In the genomic region with DNA sequence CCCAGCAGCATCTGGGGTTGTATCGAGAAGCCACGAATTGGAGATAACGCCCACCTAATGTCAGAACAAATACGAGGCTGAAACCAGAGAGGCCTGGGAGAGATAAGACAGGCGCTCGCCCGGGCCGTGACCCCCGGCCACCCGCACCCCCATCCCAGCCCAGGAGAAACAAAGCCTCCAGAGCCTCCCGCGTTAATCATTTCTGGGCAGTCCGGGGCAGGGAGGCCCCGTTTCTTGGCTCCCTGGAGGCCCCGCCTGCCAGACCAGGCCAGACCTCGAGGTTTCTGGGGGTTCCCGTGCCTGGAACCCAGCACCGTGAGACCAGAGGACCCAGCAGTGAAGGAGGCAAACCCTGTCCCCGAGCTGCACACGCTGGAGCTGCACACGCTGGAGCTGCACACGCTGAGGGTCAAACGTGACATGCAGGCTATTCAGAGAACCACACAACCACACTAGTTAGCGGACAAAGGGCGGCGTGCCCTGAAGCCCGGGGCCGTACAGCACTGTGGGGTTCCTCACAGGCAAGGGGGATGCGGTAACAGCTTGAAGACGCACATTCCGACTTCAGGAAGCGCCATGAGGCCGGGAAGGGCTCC, we compare ENCODE assay signal across 1 cellular context.
TF ChIP-seq lines count a peak whose summit lies in the region.

No MANE protein-coding gene starts in this region.

TF ChIP-seq in IMR-90, 13 proteins besides CTCF, POLR2A, EP300 and RAD21:
- TF ChIP-seq SMC3 (IDR thresholded peaks at IDR 0.05; ENCODE audit: low read depth, low read length) (no peak), BHLHE40 (IDR thresholded peaks at IDR 0.05; ENCODE audit: low read depth, low read length) (no peak), RCOR1 (IDR thresholded peaks at IDR 0.05; ENCODE audit: insufficient replicate concordance, low read length) (no peak), MAFK (IDR thresholded peaks at IDR 0.05; ENCODE audit: low read depth, low read length) (no peak), FOS (IDR thresholded peaks at IDR 0.05; ENCODE audit: low read depth, low read length) (no peak), NFE2L2 (IDR thresholded peaks at IDR 0.05; ENCODE audit: low read depth, low read length) (no peak)
